Comparison of ENCODE assay signal across 22 cellular contexts in the genomic region with DNA sequence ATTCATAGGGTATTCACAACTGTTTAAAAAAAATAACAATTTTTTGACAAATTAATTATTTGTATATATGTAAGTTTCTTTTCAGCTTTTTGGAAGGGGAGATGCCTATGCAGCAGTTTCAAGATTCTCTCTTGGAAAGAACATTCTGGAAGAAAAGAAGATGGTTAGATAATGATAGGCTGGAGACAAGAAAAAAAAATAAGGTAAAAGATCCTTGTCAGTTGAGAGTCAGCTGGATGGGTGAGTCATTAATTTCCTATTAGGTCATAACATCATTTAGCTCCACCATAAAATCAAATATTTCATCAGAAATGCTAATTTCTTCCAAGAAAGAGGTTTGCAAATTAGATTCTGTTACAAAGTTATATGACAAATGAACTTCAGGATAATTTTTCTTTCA.
"Had no signal": no experiment of that assay in that cellular context is flagged by ENCODE, and none has a peak within 500 bp of the region (broad histone marks: within the 10 kb centered on the region; RNA-seq: fewer than 3 reads in every experiment).

No MANE protein-coding gene starts in this region.

- H3K4me1 ChIP-seq: adrenal gland, spleen, vagina had no signal

- ATAC-seq: left colon; mucosa of descending colon; naive thymus-derived CD4-positive, alpha-beta T cell; WTC11 had no signal

- H3K27ac ChIP-seq: adrenal gland, heart right ventricle, sigmoid colon, spleen, thoracic aorta, vagina had no signal

- H3K4me3 ChIP-seq: adrenal gland, heart right ventricle, mucosa of descending colon, sigmoid colon, spleen, thoracic aorta, vagina had no signal

- H3K27me3 ChIP-seq: adrenal gland, heart right ventricle, sigmoid colon, spleen, vagina had no signal

- H3K36me3 ChIP-seq: adrenal gland, heart right ventricle, sigmoid colon, spleen, thoracic aorta, vagina had no signal

- DNase-seq: activated CD4-positive, alpha-beta T cell treated with anti-CD3 and anti-CD28 coated beads, Interleukin-2, amount 50 U/mL, for 4 hours; activated CD8-positive, alpha-beta memory T cell treated with anti-CD3 and anti-CD28 coated beads for 24 hours; activated CD8-positive, alpha-beta memory T cell treated with anti-CD3 and anti-CD28 coated beads, Interleukin-2, amount 50 U/mL, for 4 hours; activated naive CD4-positive, alpha-beta T cell; activated T-cell treated with anti-CD3 and anti-CD28 coated beads, Interleukin-2, amount 50 U/mL, for 24 hours; adrenal gland; effector CD8-positive, alpha-beta T cell; heart right ventricle; islet precursor cell; left colon; mesendoderm; mucosa of descending colon; naive thymus-derived CD4-positive, alpha-beta T cell; retina; sigmoid colon; spleen; stimulated activated CD4-positive, alpha-beta T cell treated with anti-CD3 and anti-CD28 coated beads, Interleukin-4, amount 100 ng/mL, for 1 hour; stimulated activated naive CD4-positive, alpha-beta T cell; T-helper 9 cell had no signal

- H3K9me3 ChIP-seq: adrenal gland, heart right ventricle, mucosa of descending colon, sigmoid colon, spleen, thoracic aorta, vagina had no signal
